Comparison of ENCODE assay signal across 8 cellular contexts in the genomic region with DNA sequence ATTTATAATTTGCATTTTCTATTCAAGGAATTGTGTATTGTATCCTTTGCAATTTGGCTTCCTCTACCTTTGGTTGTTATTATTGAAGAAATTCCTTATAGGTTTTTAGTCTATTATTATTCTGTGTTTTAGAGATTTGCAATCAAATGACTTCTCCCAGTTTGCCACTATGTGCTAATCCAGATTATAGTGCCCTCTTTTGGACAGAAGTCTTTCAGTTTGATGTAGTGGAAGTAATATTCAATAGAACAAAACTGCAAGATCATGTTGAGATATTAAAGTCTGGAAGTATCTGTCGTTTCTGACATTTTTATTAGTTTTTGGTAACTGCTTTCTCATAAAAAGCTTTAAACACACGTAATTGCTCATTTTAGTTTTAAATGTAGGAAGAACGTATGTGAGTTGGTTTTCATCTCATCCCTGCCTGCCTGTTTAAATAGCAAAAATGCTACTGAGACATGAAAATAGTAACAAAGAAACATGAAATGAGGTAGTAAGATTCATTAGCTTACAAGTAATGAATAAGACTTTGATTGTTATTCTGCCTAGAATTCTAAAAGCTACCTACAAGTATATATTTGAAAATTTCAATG.
DNase-seq lines count a peak whose midpoint lies in the region; ATAC-seq and TF ChIP-seq lines count a peak whose summit lies in the region.

No MANE protein-coding gene starts in this region.

- peak in 4 of 5 donors; percentile 43 to 46 (median 45) for DNase-seq in CD4-positive, alpha-beta memory T cell
- DNase-seq in ascending aorta (ENCODE audit: low spot score in 2 of 2) (no peak), medulla oblongata (ENCODE audit: extremely low spot score) (peak; percentile 50), AG08395 (ENCODE audit: low spot score) (no peak), coronary artery (ENCODE audit: low spot score) (no peak), gastrocnemius medialis (no peak)

- H3K9ac ChIP-seq in KMS-11: no peak overlapping the region

- in situ Hi-C loops in gastrocnemius medialis (cut with MboI; ENCODE audit: low sequenced_read_pairs in 4 of 4): loop anchor here in 3 of 4 donors (25.0 kb wide), 2 partner anchors 219 to 1119 kb away; partner anchors contain the start of gene ATG5 (in 1 of the 3)

- TF ChIP-seq POLR2A in gastrocnemius medialis (IDR thresholded peaks at IDR 0.05): no peak

- H4K20me1 ChIP-seq in KMS-11 (ENCODE audit: insufficient read depth): no peaks in the 10 kb centered on the region

- peak overlapping the region in 3 of 7 donors; percentile 2 to 75 (median 68) for H3K27ac Mint-ChIP-seq in CD4-positive, alpha-beta memory T cell

- H3K27me3 ChIP-seq in CD4-positive, alpha-beta memory T cell (ENCODE audit: insufficient read depth, low read length): no peaks in the 10 kb centered on the region
- H3K27me3 ChIP-seq in KMS-11 (ENCODE audit: insufficient read depth, low read depth) (no peaks in the 10 kb centered on the region), ascending aorta (no peaks in the 10 kb centered on the region), gastrocnemius medialis (no peaks in the 10 kb centered on the region)

- H3K27ac ChIP-seq in CD4-positive, alpha-beta memory T cell (ENCODE audit: low read depth, low read length): no peak overlapping the region
- H3K27ac ChIP-seq in KMS-11 (no peak overlapping the region), ascending aorta (no peak overlapping the region), coronary artery (no peak overlapping the region), gastrocnemius medialis (no peak overlapping the region)

- POLR2A ChIA-PET in CD4-positive, alpha-beta memory T cell (lab: Charles Lee; ENCODE audit: partially characterized antibody): interaction anchor here (2.9 kb wide), 1 partner anchor 45 kb away, joined by 18 read pairs; no protein-coding TSS in a partner anchor

- ATAC-seq in gastrocnemius medialis (no peak), HG03571 (IDR thresholded peaks at IDR 0.05; ENCODE audit: unreplicated experiment) (no peak)

- intact Hi-C loops in CD4-positive, alpha-beta memory T cell (cut with micrococcal nuclease): loop anchor here (1.0 kb wide), 4 partner anchors 10 to 110 kb away; no protein-coding TSS in a partner anchor
- intact Hi-C loops in ascending aorta (cut with DNase I) (no loop called here), gastrocnemius medialis (cut with DNase I; ENCODE audit: low total_unique reads) (no loop called here)

- H3K9me3 Mint-ChIP-seq in CD4-positive, alpha-beta memory T cell: no peaks in the 10 kb centered on the region

- CTCF ChIA-PET in CD4-positive, alpha-beta memory T cell (lab: Charles Lee; ENCODE audit: partially characterized antibody): interaction anchor here (0.8 to 11.7 kb wide), 18 partner anchors 9 to 116 kb away, joined by 3 to 163 read pairs (median 6); no protein-coding TSS in a partner anchor

- H2AFZ ChIP-seq in KMS-11 (ENCODE audit: low read depth): no peak overlapping the region

- H3K4me3 Mint-ChIP-seq in CD4-positive, alpha-beta memory T cell: no peak overlapping the region

- no peaks in the 10 kb centered on the region for H3K79me2 ChIP-seq in KMS-11 (ENCODE audit: insufficient read depth, low read depth)

- H3K27me3 Mint-ChIP-seq in CD4-positive, alpha-beta memory T cell: no peaks in the 10 kb centered on the region

- TF ChIP-seq CTCF in KMS-11 (conservative IDR thresholded peaks at IDR 0.05; ENCODE audit: low read depth, low read length) (peak; percentile 40; the same call in 1 of the 2 replicates), ascending aorta (IDR thresholded peaks at IDR 0.05) (peak; percentile 19 to 45 (median 23)), coronary artery (IDR thresholded peaks at IDR 0.05) (no peak), gastrocnemius medialis (IDR thresholded peaks at IDR 0.05 in 4 of 5, conservative IDR thresholded peaks at IDR 0.05 in 1 of 5) (no peak)

- no peaks in the 10 kb centered on the region for H3K4me1 ChIP-seq in CD4-positive, alpha-beta memory T cell (ENCODE audit: insufficient read depth, low read length)
- no peaks in the 10 kb centered on the region for H3K4me1 ChIP-seq in KMS-11 (ENCODE audit: low read depth, poor library complexity, severe bottlenecking)
- H3K4me1 ChIP-seq in ascending aorta: no peaks in the 10 kb centered on the region
- no peaks in the 10 kb centered on the region for H3K4me1 ChIP-seq in gastrocnemius medialis

- H3K4me1 Mint-ChIP-seq in CD4-positive, alpha-beta memory T cell: peaks cover 4 to 9% (median 7%) of the 10 kb centered on the region in 4 donors

- H3K4me2 ChIP-seq in KMS-11: no peak overlapping the region

- H3K4me3 ChIP-seq in CD4-positive, alpha-beta memory T cell (ENCODE audit: low read length in 2 of 2): no peak overlapping the region
- no peak overlapping the region for H3K4me3 ChIP-seq in KMS-11 (IDR thresholded peaks at IDR 0.05; ENCODE audit: insufficient read depth, low read depth, low read length)
- H3K4me3 ChIP-seq in ascending aorta: no peak overlapping the region
- H3K4me3 ChIP-seq in coronary artery: no peak overlapping the region
- no peak overlapping the region for H3K4me3 ChIP-seq in gastrocnemius medialis

- H3K9me3 ChIP-seq in CD4-positive, alpha-beta memory T cell (ENCODE audit: control insufficient read depth in 1 of 2, low read length in 2 of 2): no peaks in the 10 kb centered on the region
- no peaks in the 10 kb centered on the region for H3K9me3 ChIP-seq in ascending aorta
- H3K9me3 ChIP-seq in gastrocnemius medialis: no peaks in the 10 kb centered on the region

- H3K36me3 Mint-ChIP-seq in CD4-positive, alpha-beta memory T cell: peaks cover 43 to 84% of the 10 kb centered on the region in 2 donors

- peaks cover 46% of the 10 kb centered on the region for H3K36me3 ChIP-seq in CD4-positive, alpha-beta memory T cell (ENCODE audit: insufficient read depth, low read length)
- H3K36me3 ChIP-seq in KMS-11 (ENCODE audit: insufficient read depth): no peaks in the 10 kb centered on the region
- H3K36me3 ChIP-seq in ascending aorta: peaks cover 0 to 9% of the 10 kb centered on the region in 2 donors
- no peaks in the 10 kb centered on the region for H3K36me3 ChIP-seq in gastrocnemius medialis

Comparison
In these comparisons a context has a peak if more than half of its experiments do, and no peak if none do; other contexts are left out.
1. DNase-seq: peak in CD4-positive, alpha-beta memory T cell (4 of 5) and medulla oblongata (single experiment); none in ascending aorta (0 of 2), AG08395 (single experiment), coronary artery (single experiment) and gastrocnemius medialis (0 of 2).
2. CTCF ChIP-seq: peak in KMS-11 (single experiment) and ascending aorta (3 of 3); none in coronary artery (single experiment) and gastrocnemius medialis (0 of 5).